In genomic region chr1:116826818-116827606, GRCh38 we compare ENCODE assay signal across 1 cellular context.
TF ChIP-seq lines count a peak whose summit lies in the region.

No MANE protein-coding gene starts in this region.

TF ChIP-seq in K562, 482 proteins besides CTCF, POLR2A, EP300 and RAD21 (continued from another document and continues in another):
- TF ChIP-seq, protein P1, sequence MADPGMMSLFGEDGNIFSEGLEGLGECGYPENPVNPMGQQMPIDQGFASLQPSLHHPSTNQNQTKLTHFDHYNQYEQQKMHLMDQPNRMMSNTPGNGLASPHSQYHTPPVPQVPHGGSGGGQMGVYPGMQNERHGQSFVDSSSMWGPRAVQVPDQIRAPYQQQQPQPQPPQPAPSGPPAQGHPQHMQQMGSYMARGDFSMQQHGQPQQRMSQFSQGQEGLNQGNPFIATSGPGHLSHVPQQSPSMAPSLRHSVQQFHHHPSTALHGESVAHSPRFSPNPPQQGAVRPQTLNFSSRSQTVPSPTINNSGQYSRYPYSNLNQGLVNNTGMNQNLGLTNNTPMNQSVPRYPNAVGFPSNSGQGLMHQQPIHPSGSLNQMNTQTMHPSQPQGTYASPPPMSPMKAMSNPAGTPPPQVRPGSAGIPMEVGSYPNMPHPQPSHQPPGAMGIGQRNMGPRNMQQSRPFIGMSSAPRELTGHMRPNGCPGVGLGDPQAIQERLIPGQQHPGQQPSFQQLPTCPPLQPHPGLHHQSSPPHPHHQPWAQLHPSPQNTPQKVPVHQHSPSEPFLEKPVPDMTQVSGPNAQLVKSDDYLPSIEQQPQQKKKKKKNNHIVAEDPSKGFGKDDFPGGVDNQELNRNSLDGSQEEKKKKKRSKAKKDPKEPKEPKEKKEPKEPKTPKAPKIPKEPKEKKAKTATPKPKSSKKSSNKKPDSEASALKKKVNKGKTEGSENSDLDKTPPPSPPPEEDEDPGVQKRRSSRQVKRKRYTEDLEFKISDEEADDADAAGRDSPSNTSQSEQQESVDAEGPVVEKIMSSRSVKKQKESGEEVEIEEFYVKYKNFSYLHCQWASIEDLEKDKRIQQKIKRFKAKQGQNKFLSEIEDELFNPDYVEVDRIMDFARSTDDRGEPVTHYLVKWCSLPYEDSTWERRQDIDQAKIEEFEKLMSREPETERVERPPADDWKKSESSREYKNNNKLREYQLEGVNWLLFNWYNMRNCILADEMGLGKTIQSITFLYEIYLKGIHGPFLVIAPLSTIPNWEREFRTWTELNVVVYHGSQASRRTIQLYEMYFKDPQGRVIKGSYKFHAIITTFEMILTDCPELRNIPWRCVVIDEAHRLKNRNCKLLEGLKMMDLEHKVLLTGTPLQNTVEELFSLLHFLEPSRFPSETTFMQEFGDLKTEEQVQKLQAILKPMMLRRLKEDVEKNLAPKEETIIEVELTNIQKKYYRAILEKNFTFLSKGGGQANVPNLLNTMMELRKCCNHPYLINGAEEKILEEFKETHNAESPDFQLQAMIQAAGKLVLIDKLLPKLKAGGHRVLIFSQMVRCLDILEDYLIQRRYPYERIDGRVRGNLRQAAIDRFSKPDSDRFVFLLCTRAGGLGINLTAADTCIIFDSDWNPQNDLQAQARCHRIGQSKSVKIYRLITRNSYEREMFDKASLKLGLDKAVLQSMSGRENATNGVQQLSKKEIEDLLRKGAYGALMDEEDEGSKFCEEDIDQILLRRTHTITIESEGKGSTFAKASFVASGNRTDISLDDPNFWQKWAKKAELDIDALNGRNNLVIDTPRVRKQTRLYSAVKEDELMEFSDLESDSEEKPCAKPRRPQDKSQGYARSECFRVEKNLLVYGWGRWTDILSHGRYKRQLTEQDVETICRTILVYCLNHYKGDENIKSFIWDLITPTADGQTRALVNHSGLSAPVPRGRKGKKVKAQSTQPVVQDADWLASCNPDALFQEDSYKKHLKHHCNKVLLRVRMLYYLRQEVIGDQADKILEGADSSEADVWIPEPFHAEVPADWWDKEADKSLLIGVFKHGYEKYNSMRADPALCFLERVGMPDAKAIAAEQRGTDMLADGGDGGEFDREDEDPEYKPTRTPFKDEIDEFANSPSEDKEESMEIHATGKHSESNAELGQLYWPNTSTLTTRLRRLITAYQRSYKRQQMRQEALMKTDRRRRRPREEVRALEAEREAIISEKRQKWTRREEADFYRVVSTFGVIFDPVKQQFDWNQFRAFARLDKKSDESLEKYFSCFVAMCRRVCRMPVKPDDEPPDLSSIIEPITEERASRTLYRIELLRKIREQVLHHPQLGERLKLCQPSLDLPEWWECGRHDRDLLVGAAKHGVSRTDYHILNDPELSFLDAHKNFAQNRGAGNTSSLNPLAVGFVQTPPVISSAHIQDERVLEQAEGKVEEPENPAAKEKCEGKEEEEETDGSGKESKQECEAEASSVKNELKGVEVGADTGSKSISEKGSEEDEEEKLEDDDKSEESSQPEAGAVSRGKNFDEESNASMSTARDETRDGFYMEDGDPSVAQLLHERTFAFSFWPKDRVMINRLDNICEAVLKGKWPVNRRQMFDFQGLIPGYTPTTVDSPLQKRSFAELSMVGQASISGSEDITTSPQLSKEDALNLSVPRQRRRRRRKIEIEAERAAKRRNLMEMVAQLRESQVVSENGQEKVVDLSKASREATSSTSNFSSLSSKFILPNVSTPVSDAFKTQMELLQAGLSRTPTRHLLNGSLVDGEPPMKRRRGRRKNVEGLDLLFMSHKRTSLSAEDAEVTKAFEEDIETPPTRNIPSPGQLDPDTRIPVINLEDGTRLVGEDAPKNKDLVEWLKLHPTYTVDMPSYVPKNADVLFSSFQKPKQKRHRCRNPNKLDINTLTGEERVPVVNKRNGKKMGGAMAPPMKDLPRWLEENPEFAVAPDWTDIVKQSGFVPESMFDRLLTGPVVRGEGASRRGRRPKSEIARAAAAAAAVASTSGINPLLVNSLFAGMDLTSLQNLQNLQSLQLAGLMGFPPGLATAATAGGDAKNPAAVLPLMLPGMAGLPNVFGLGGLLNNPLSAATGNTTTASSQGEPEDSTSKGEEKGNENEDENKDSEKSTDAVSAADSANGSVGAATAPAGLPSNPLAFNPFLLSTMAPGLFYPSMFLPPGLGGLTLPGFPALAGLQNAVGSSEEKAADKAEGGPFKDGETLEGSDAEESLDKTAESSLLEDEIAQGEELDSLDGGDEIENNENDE (IDR thresholded peaks at IDR 0.05; ENCODE audit: low read depth, low read length): no peak
- peak; percentile 89 for TF ChIP-seq SMAD4 (CRISPR knock-in tag; conservative IDR thresholded peaks at IDR 0.05)
- no peak for TF ChIP-seq GTF2B (IDR thresholded peaks at IDR 0.05; ENCODE audit: extremely low read depth, insufficient read length)
- TF ChIP-seq ZNF217 (CRISPR knock-in tag; IDR thresholded peaks at IDR 0.05): no peak
- peak; percentile 82 for TF ChIP-seq ELF1 (tag; IDR thresholded peaks at IDR 0.05)
- TF ChIP-seq BCLAF1 (IDR thresholded peaks at IDR 0.05; ENCODE audit: borderline replicate concordance in 1 of 2, control insufficient read depth in 1 of 2, low read depth in 2 of 2, low read length in 1 of 2): no peak
- peak; percentile 64 for TF ChIP-seq ZNF239 (CRISPR knock-in tag; IDR thresholded peaks at IDR 0.05)
- TF ChIP-seq ZNF551 (CRISPR knock-in tag; IDR thresholded peaks at IDR 0.05): no peak
- TF ChIP-seq, protein P2, sequence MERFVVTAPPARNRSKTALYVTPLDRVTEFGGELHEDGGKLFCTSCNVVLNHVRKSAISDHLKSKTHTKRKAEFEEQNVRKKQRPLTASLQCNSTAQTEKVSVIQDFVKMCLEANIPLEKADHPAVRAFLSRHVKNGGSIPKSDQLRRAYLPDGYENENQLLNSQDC (CRISPR knock-in tag; IDR thresholded peaks at IDR 0.05): no peak
- no peak for TF ChIP-seq SRSF3 (IDR thresholded peaks at IDR 0.05; ENCODE audit: insufficient read depth, low read length)
- peak; percentile 100 for TF ChIP-seq MECOM (CRISPR knock-in tag; IDR thresholded peaks at IDR 0.05)
- TF ChIP-seq NCOA2 (IDR thresholded peaks at IDR 0.05; ENCODE audit: partially characterized antibody in 2 of 2): no peak
- no peak for TF ChIP-seq GTF2E2 (tag; IDR thresholded peaks at IDR 0.05)
- no peak for TF ChIP-seq ZNF23 (CRISPR knock-in tag; IDR thresholded peaks at IDR 0.05)
- TF ChIP-seq ATF1 (CRISPR knock-in tag; IDR thresholded peaks at IDR 0.05): no peak
- peak; percentile 80 for TF ChIP-seq ATF1 (tag; IDR thresholded peaks at IDR 0.05)
- no peak for TF ChIP-seq ZFP36 (IDR thresholded peaks at IDR 0.05; ENCODE audit: low read depth, low read length, partially characterized antibody)
- no peak; the same call in 1 of the 2 replicates for TF ChIP-seq GATAD2B (IDR thresholded peaks at IDR 0.05; ENCODE audit: borderline replicate concordance)
- no peak; the same call in none of the 2 replicates for TF ChIP-seq VEZF1 (CRISPR knock-in tag; IDR thresholded peaks at IDR 0.05)
- no peak for TF ChIP-seq MXI1 (IDR thresholded peaks at IDR 0.05; ENCODE audit: low read depth, low read length)
- TF ChIP-seq, protein P3, sequence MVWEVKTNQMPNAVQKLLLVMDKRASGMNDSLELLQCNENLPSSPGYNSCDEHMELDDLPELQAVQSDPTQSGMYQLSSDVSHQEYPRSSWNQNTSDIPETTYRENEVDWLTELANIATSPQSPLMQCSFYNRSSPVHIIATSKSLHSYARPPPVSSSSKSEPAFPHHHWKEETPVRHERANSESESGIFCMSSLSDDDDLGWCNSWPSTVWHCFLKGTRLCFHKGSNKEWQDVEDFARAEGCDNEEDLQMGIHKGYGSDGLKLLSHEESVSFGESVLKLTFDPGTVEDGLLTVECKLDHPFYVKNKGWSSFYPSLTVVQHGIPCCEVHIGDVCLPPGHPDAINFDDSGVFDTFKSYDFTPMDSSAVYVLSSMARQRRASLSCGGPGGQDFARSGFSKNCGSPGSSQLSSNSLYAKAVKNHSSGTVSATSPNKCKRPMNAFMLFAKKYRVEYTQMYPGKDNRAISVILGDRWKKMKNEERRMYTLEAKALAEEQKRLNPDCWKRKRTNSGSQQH (CRISPR knock-in tag; IDR thresholded peaks at IDR 0.05): peak; percentile 3; the same call in 1 of the 2 replicates
- TF ChIP-seq, protein P4, sequence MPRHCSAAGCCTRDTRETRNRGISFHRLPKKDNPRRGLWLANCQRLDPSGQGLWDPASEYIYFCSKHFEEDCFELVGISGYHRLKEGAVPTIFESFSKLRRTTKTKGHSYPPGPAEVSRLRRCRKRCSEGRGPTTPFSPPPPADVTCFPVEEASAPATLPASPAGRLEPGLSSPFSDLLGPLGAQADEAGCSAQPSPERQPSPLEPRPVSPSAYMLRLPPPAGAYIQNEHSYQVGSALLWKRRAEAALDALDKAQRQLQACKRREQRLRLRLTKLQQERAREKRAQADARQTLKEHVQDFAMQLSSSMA (CRISPR knock-in tag; IDR thresholded peaks at IDR 0.05): no peak
- TF ChIP-seq TGIF2 (CRISPR knock-in tag; IDR thresholded peaks at IDR 0.05): no peak
- TF ChIP-seq, protein P5, sequence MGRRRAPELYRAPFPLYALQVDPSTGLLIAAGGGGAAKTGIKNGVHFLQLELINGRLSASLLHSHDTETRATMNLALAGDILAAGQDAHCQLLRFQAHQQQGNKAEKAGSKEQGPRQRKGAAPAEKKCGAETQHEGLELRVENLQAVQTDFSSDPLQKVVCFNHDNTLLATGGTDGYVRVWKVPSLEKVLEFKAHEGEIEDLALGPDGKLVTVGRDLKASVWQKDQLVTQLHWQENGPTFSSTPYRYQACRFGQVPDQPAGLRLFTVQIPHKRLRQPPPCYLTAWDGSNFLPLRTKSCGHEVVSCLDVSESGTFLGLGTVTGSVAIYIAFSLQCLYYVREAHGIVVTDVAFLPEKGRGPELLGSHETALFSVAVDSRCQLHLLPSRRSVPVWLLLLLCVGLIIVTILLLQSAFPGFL (CRISPR knock-in tag; IDR thresholded peaks at IDR 0.05): no peak
- TF ChIP-seq ZNF518B (CRISPR knock-in tag; IDR thresholded peaks at IDR 0.05): no peak
- TF ChIP-seq, protein P6, sequence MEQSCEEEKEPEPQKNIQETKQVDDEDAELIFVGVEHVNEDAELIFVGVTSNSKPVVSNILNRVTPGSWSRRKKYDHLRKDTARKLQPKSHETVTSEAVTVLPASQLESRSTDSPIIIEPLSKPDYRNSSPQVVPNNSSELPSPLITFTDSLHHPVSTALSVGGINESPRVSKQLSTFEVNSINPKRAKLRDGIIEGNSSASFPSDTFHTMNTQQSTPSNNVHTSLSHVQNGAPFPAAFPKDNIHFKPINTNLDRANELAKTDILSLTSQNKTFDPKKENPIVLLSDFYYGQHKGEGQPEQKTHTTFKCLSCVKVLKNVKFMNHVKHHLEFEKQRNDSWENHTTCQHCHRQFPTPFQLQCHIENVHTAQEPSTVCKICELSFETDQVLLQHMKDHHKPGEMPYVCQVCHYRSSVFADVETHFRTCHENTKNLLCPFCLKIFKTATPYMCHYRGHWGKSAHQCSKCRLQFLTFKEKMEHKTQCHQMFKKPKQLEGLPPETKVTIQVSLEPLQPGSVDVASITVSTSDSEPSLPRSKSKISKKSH (CRISPR knock-in tag; IDR thresholded peaks at IDR 0.05): no peak
- TF ChIP-seq BHLHE40 (IDR thresholded peaks at IDR 0.05; ENCODE audit: low read length): peak; percentile 50
- TF ChIP-seq NR1H2 (CRISPR knock-in tag; IDR thresholded peaks at IDR 0.05): no peak
- TF ChIP-seq HDAC6 (IDR thresholded peaks at IDR 0.05; ENCODE audit: low read depth, low read length): no peak
- no peak for TF ChIP-seq RAD51 (IDR thresholded peaks at IDR 0.05; ENCODE audit: borderline replicate concordance, low read depth)
- TF ChIP-seq KLF16 (IDR thresholded peaks at IDR 0.05): no peak
